Comparison of ENCODE assay signal across 1 cellular context in genomic region chr19:21362291-21362690, GRCh38.
TF ChIP-seq lines count a peak whose summit lies in the region.

No MANE protein-coding gene starts in this region.

TF ChIP-seq in endothelial cell of umbilical vein, 7 proteins besides CTCF, POLR2A, EP300 and RAD21:
- TF ChIP-seq GATA2 (IDR thresholded peaks at IDR 0.05; ENCODE audit: insufficient read depth, insufficient read length, low read depth, low read length) (no peak), POLR2AphosphoS5 (IDR thresholded peaks at IDR 0.05; ENCODE audit: insufficient read depth, low read depth, low read length) (no peak), MYC (IDR thresholded peaks at IDR 0.05; ENCODE audit: low read depth, low read length) (no peak), JUN (IDR thresholded peaks at IDR 0.05; ENCODE audit: borderline replicate concordance, insufficient read depth, insufficient read length, low read depth) (no peak), EZH2 (IDR thresholded peaks at IDR 0.05; ENCODE audit: borderline replicate concordance, low read depth, low read length, severe bottlenecking) (no peak)
